28 cellular contexts compared by ENCODE assay signal in the genomic region with DNA sequence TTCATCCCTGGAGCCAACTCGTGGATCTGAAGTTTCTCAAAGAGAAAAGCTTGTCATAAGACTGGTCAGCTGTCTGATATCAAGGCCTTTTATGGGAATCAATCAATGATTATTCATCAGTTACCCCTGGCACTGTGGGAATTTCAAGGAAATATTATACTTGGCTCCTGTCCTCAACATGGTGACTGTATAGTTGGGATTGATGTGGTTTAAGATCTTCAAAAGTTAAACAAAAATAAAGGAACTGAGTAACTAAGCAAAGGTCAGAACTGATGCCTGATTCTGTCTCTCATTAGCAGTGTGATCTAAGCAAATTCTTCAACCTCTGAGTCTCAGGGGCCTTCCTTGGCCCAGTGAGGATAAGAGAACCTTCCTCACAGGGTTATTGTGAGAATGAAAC. TPM values are rescaled to one million over a fixed set of nuclear protein-coding genes. Genes with fewer than 3 reads are reported as not detected.
DNase-seq lines count a peak whose midpoint lies in the region; ATAC-seq, FAIRE-seq and TF ChIP-seq lines count a peak whose summit lies in the region.
"Had no signal": no experiment of that assay in that cellular context is flagged by ENCODE, and none has a peak within 500 bp of the region (broad histone marks: within the 10 kb centered on the region; RNA-seq: fewer than 3 reads in every experiment).

No MANE protein-coding gene starts in this region.

- peak overlapping the region; percentile 74 for H3K27ac ChIP-seq in Karpas-422 (ENCODE audit: low read length)
- no peak overlapping the region for H3K27ac ChIP-seq in endothelial cell of umbilical vein (ENCODE audit: insufficient read depth, low read depth, low read length)
- no peak overlapping the region for H3K27ac ChIP-seq in endodermal cell (ENCODE audit: low read depth, low read length)
- H3K27ac ChIP-seq: left lung, transverse colon had no signal

- H3K4me1 Mint-ChIP-seq in endodermal cell: peaks cover 17% of the 10 kb centered on the region
- H3K4me1 Mint-ChIP-seq: activated naive CD8-positive, alpha-beta T cell treated with anti-CD3 and anti-CD28 coated beads, Interleukin-2, amount 10 ng/mL, durations not matched to agents 7 days and 5 days had no signal

- no peak for TF ChIP-seq POLR2A in endothelial cell of umbilical vein (IDR thresholded peaks at IDR 0.05; ENCODE audit: low read depth, low read length)

- H3K9me2 ChIP-seq in Karpas-422 (replicated peaks; ENCODE audit: insufficient read depth, low read length): no peaks in the 10 kb centered on the region

- H3K79me2 ChIP-seq in Karpas-422 (ENCODE audit: low read length) (no peaks in the 10 kb centered on the region), endothelial cell of umbilical vein (ENCODE audit: control insufficient read depth, insufficient read depth, low read length) (no peaks in the 10 kb centered on the region)

- H3K4me1 ChIP-seq in Karpas-422 (ENCODE audit: low read length) (peaks cover 60% of the 10 kb centered on the region), endothelial cell of umbilical vein (ENCODE audit: control insufficient read depth, extremely low read depth, insufficient read depth, low read length) (peaks cover 13% of the 10 kb centered on the region), endodermal cell (ENCODE audit: control insufficient read depth, insufficient read depth, low read length) (no peaks in the 10 kb centered on the region)
- H3K4me1 ChIP-seq: Caco-2, left lung, transverse colon had no signal

- H2AFZ ChIP-seq in Karpas-422 (ENCODE audit: low read length) (no peak overlapping the region), endothelial cell of umbilical vein (ENCODE audit: low read depth, low read length) (no peak overlapping the region)

- dilution Hi-C loops in endothelial cell of umbilical vein (cut with MboI; ENCODE audit: extremely low pct_ligation_motif_present, low sequenced_read_pairs): no loop called here

- no peaks in the 10 kb centered on the region for H3K9me1 ChIP-seq in endothelial cell of umbilical vein (replicated peaks; ENCODE audit: control insufficient read depth, extremely low read depth, insufficient read depth, low read length)

- POLR2A ChIA-PET in endothelial cell of umbilical vein (lab: Charles Lee): no interaction called here

- H3K36me3 ChIP-seq in Karpas-422 (ENCODE audit: insufficient read depth, low read length) (no peaks in the 10 kb centered on the region; the same call in 1 of the 2 replicates), endothelial cell of umbilical vein (ENCODE audit: control insufficient read depth in 2 of 2, extremely low read depth in 1 of 2, insufficient read depth in 2 of 2, low read length in 2 of 2) (no peaks in the 10 kb centered on the region), endodermal cell (ENCODE audit: control insufficient read depth, insufficient read depth, low read length) (no peaks in the 10 kb centered on the region)
- H3K36me3 ChIP-seq: HAP-1, left lung, transverse colon had no signal

- WGBS in endodermal cell (ENCODE audit: insufficient coverage in 1 of 2, insufficient read length in 1 of 2), 2 experiments: 93 to 100% methylated on average over 1 of the region's 1 CpG

- no peaks in the 10 kb centered on the region for H3K9me3 ChIP-seq in Karpas-422 (ENCODE audit: low read length)
- no peaks in the 10 kb centered on the region for H3K9me3 ChIP-seq in endothelial cell of umbilical vein (replicated peaks; ENCODE audit: control insufficient read depth, insufficient read depth, low read length)
- H3K9me3 ChIP-seq in endodermal cell (ENCODE audit: control insufficient read depth, low read length): no peaks in the 10 kb centered on the region
- H3K9me3 ChIP-seq: Caco-2, HAP-1, left lung, mucosa of descending colon, transverse colon had no signal

- no peaks in the 10 kb centered on the region for H3K36me3 Mint-ChIP-seq in endodermal cell (ENCODE audit: low read depth)
- H3K36me3 Mint-ChIP-seq: activated naive CD8-positive, alpha-beta T cell treated with anti-CD3 and anti-CD28 coated beads, Interleukin-2, amount 10 ng/mL, durations not matched to agents 7 days and 5 days had no signal

- no peak for FAIRE-seq in endothelial cell of umbilical vein (lab: Jason Lieb, UNC)

- H3K9ac ChIP-seq in Karpas-422 (ENCODE audit: low read length) (peak overlapping the region; percentile 5; the same call in 1 of the 2 replicates), endothelial cell of umbilical vein (replicated peaks; ENCODE audit: extremely low read depth, insufficient read depth, low read length) (no peak overlapping the region), endodermal cell (ENCODE audit: extremely low read depth, low read length, poor library complexity, severe bottlenecking) (no peak overlapping the region)

- no peak overlapping the region for H3K4me3 Mint-ChIP-seq in endodermal cell
- H3K4me3 Mint-ChIP-seq: activated naive CD8-positive, alpha-beta T cell treated with anti-CD3 and anti-CD28 coated beads, Interleukin-2, amount 10 ng/mL, durations not matched to agents 7 days and 5 days; activated T-helper 1 cell treated with anti-CD3 and anti-CD28 coated beads, Interleukin-12 subunit alpha, Interleukin-12 subunit beta, Interleukin-2, Interleukin-4 antibody, amounts not matched to agents 30 ng/mL and 10 ng/mL and 1 ng/mL, durations not matched to agents 14 hours and 24 hours and 36 hours; WTC11 had no signal

- H3K9me3 Mint-ChIP-seq in endodermal cell: no peaks in the 10 kb centered on the region
- H3K9me3 Mint-ChIP-seq: activated naive CD8-positive, alpha-beta T cell treated with anti-CD3 and anti-CD28 coated beads, Interleukin-2, amount 10 ng/mL, durations not matched to agents 7 days and 5 days; activated T-helper 1 cell treated with anti-CD3 and anti-CD28 coated beads, Interleukin-12 subunit alpha, Interleukin-12 subunit beta, Interleukin-2, Interleukin-4 antibody, amounts not matched to agents 30 ng/mL and 10 ng/mL and 1 ng/mL, durations not matched to agents 14 hours and 24 hours and 36 hours had no signal

- H4K20me1 ChIP-seq in Karpas-422 (ENCODE audit: insufficient read depth, low read depth, low read length) (no peaks in the 10 kb centered on the region), endothelial cell of umbilical vein (replicated peaks; ENCODE audit: control insufficient read depth, extremely low read depth, insufficient read depth, low read length) (no peaks in the 10 kb centered on the region)

- TF ChIP-seq CTCF in AG10803 (conservative IDR thresholded peaks at IDR 0.05; ENCODE audit: low read length): no peak
- no peak for TF ChIP-seq CTCF in endothelial cell of umbilical vein (IDR thresholded peaks at IDR 0.05; ENCODE audit: extremely low read depth in 1 of 2, insufficient read depth in 1 of 2, low read depth in 1 of 2, low read length in 2 of 2)
- TF ChIP-seq CTCF in endodermal cell (conservative IDR thresholded peaks at IDR 0.05): no peak

- intact Hi-C loops in endothelial cell of umbilical vein (cut with micrococcal nuclease): loop anchor here (5.0 to 10.0 kb wide), 2 partner anchors 35 to 98 kb away; no protein-coding TSS in a partner anchor

- H3K27ac Mint-ChIP-seq in endodermal cell: no peak overlapping the region
- H3K27ac Mint-ChIP-seq: activated naive CD8-positive, alpha-beta T cell treated with anti-CD3 and anti-CD28 coated beads, Interleukin-2, amount 10 ng/mL, durations not matched to agents 7 days and 5 days; activated T-helper 1 cell treated with anti-CD3 and anti-CD28 coated beads, Interleukin-12 subunit alpha, Interleukin-12 subunit beta, Interleukin-2, Interleukin-4 antibody, amounts not matched to agents 30 ng/mL and 10 ng/mL and 1 ng/mL, durations not matched to agents 14 hours and 24 hours and 36 hours; WTC11 had no signal

- H3K4me2 ChIP-seq in Karpas-422 (ENCODE audit: low read depth, low read length, poor library complexity, severe bottlenecking): peak overlapping the region; percentile 24
- H3K4me2 ChIP-seq in endothelial cell of umbilical vein (ENCODE audit: insufficient read depth, low read length): no peak overlapping the region

- CTCF ChIA-PET in endothelial cell of umbilical vein (lab: Charles Lee): no interaction called here

- no TSS peak for BruUV-seq in endothelial cell of umbilical vein (replicated peaks; lab: Mats Ljungman, UMichigan)

- DNase-seq in AG10803 (ENCODE audit: low read depth): peak; percentile 31
- peak; percentile 62 for DNase-seq in Karpas-422
- DNase-seq in endothelial cell of umbilical vein (ENCODE audit: low read depth, low spot score): peak; percentile 42
- DNase-seq in renal cortical epithelial cell (ENCODE audit: low read depth): peak; percentile 34
- DNase-seq in activated CD4-positive, alpha-beta T cell treated with anti-CD3 and anti-CD28 coated beads for 48 hours: no peak
- no peak for DNase-seq in endodermal cell
- DNase-seq in activated CD4-positive, alpha-beta T cell treated with anti-CD3 and anti-CD28 coated beads, Interleukin-2, amount 50 U/mL, for 48 hours: no peak
- DNase-seq: activated naive CD8-positive, alpha-beta T cell treated with anti-CD3 and anti-CD28 coated beads, Interleukin-2, amount 10 ng/mL, durations not matched to agents 7 days and 5 days; Caco-2; caudate nucleus; effector CD4-positive, alpha-beta T cell; KG1; left lung; mucosa of descending colon; NCI-H1105; NCI-H526 treated with DMSO at 0.1 percent for 48 hours; retina; SHP77 treated with DMSO at 0.1 percent for 48 hours; stimulated activated CD4-positive, alpha-beta T cell treated with anti-CD3 and anti-CD28 coated beads, Interleukin-15, amount 100 ng/mL, for 24 hours; stimulated activated naive CD4-positive, alpha-beta T cell treated with Interleukin-2 at 50 U/mL for 16 hours; T-helper 2 cell; transverse colon had no signal

- no peak for ATAC-seq in HG02870 (IDR thresholded peaks at IDR 0.05; ENCODE audit: unreplicated experiment)
- ATAC-seq: mucosa of descending colon, WTC11 had no signal

- H3K27me3 Mint-ChIP-seq in endodermal cell (ENCODE audit: insufficient read depth): peaks cover 54% of the 10 kb centered on the region

- H3K27me3 ChIP-seq in Karpas-422 (ENCODE audit: low read length) (no peaks in the 10 kb centered on the region), endothelial cell of umbilical vein (ENCODE audit: control insufficient read depth in 2 of 2, insufficient read depth in 2 of 2, low read length in 2 of 2) (no peaks in the 10 kb centered on the region), endodermal cell (ENCODE audit: control insufficient read depth, insufficient read depth, low read length, poor library complexity, severe bottlenecking) (no peaks in the 10 kb centered on the region)
- H3K27me3 ChIP-seq: left lung, transverse colon had no signal

- H3K4me3 ChIP-seq in AG10803 (ENCODE audit: low read length) (no peak overlapping the region), Karpas-422 (ENCODE audit: low read length) (no peak overlapping the region), endothelial cell of umbilical vein (replicated peaks in 1 of 3; ENCODE audit: insufficient read depth in 1 of 3, low read depth in 1 of 3, low read length in 3 of 3) (no peak overlapping the region), endodermal cell (ENCODE audit: low read length) (no peak overlapping the region)
- H3K4me3 ChIP-seq: HAP-1, left lung, mucosa of descending colon, transverse colon had no signal

RNA-seq across cellular contexts. Expression of a gene that starts 22.2 kb away (rescaled TPM):
- not detected in 2 replicates for total RNA-seq in Karpas-422 (2014; rRNA removed; shearing (Covaris generic); ENCODE audit: low replicate concordance)
- total RNA-seq in endothelial cell of umbilical vein (not detected in 2 replicates), renal cortical epithelial cell (not detected in 2 replicates), endodermal cell (under 1 TPM in 1 of 2 donors, not detected in 1; 0.89 TPM)
- polyA plus RNA-seq in endothelial cell of umbilical vein: not detected in 2 replicates
- not detected in 2 replicates for polyA plus RNA-seq in endothelial cell of umbilical vein (2011; cell fraction: cytosol; rRNA removed)
- polyA plus RNA-seq in endothelial cell of umbilical vein (2011; cell fraction: nucleus; rRNA removed): not detected in 2 replicates
- polyA plus RNA-seq in endothelial cell of umbilical vein (2012): not detected in 2 replicates
- not detected in 2 replicates for polyA minus RNA-seq in endothelial cell of umbilical vein
- polyA minus RNA-seq in endothelial cell of umbilical vein (2011; cell fraction: cytosol; rRNA and poly(A)+ RNA removed): not detected
- not detected in 2 replicates for polyA minus RNA-seq in endothelial cell of umbilical vein (2011; cell fraction: nucleus; rRNA and poly(A)+ RNA removed)
- not detected for polyA plus RNA-seq in endodermal cell (2013, experiment 1 of 2)
- not detected for polyA plus RNA-seq in endodermal cell (2013, experiment 2 of 2)
- total RNA-seq: activated CD8-positive, alpha-beta memory T cell treated with anti-CD3 and anti-CD28 coated beads for 36 hours; activated naive CD8-positive, alpha-beta T cell treated with anti-CD3 and anti-CD28 coated beads, Interleukin-2, amount 10 ng/mL, durations not matched to agents 7 days and 5 days; activated T-helper 1 cell treated with anti-CD3 and anti-CD28 coated beads, Interleukin-12 subunit alpha, Interleukin-12 subunit beta, Interleukin-2, Interleukin-4 antibody, amounts not matched to agents 30 ng/mL and 10 ng/mL and 1 ng/mL, durations not matched to agents 14 hours and 24 hours and 36 hours; Caco-2; fibroblast of villous mesenchyme; left lung; mucosa of descending colon; transverse colon had no signal

Comparison
In these comparisons a context has a peak if more than half of its experiments do, and no peak if none do; other contexts are left out.
1. DNase-seq: peak in AG10803 (single experiment), Karpas-422 (single experiment), endothelial cell of umbilical vein (single experiment) and renal cortical epithelial cell (single experiment); none in activated CD4-positive, alpha-beta T cell treated with anti-CD3 and anti-CD28 coated beads for 48 hours (single experiment), endodermal cell (single experiment) and activated CD4-positive, alpha-beta T cell treated with anti-CD3 and anti-CD28 coated beads, Interleukin-2, amount 50 U/mL, for 48 hours (0 of 2).